Comparison of ENCODE assay signal across 32 cellular contexts in the genomic region with DNA sequence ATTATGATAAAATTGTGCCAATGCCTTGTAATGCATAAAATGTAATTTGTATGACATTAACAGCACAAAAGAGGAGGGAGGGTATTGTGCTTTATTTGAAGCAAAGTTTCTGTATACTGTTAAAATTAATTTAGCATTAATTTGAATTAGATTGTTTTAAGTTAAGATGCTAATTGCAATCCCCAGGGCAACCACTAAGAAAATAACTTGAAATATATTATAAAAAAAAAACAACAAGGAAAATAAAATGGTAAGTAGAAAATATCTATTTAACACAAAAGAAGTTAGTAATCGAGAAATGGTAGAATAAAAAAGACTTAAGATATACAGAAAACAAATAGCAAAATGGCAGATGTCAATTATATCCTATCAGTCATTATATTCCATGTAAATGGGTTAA.
"Had no signal": no experiment of that assay in that cellular context is flagged by ENCODE, and none has a peak within 500 bp of the region (broad histone marks: within the 10 kb centered on the region; RNA-seq: fewer than 3 reads in every experiment).

No MANE protein-coding gene starts in this region.

- H3K4me3 ChIP-seq: ascending aorta, breast epithelium, cardiac muscle cell, colonic mucosa, esophagus squamous epithelium, gastroesophageal sphincter had no signal

- H3K27me3 ChIP-seq: ascending aorta, breast epithelium, cardiac muscle cell, colonic mucosa, esophagus squamous epithelium, gastroesophageal sphincter had no signal

- H3K4me1 ChIP-seq: ascending aorta, breast epithelium, colonic mucosa, gastroesophageal sphincter had no signal

- H3K9me3 ChIP-seq: ascending aorta, breast epithelium, colonic mucosa, esophagus squamous epithelium, gastroesophageal sphincter had no signal

- H3K9me3 Mint-ChIP-seq: activated B cell treated with CpG ODN at 0.5 μM for 24 hours; activated CD8-positive, alpha-beta T cell treated with anti-CD3 and anti-CD28 coated beads for 36 hours; activated naive CD4-positive, alpha-beta T cell treated with anti-CD3 and anti-CD28 coated beads, Interleukin-2, amount 10 ng/mL, durations not matched to agents 7 days and 5 days; activated naive CD8-positive, alpha-beta T cell treated with anti-CD3 and anti-CD28 coated beads, Interleukin-2, amount 10 ng/mL, durations not matched to agents 7 days and 5 days; brain; T-helper 2 cell treated with Interferon-gamma antibody and Interleukin-4, amounts not matched to agents 5 μg/mL and 100 μg/mL, for 36 hours had no signal

- H3K4me3 Mint-ChIP-seq: activated B cell treated with CpG ODN at 0.5 μM for 24 hours; activated CD8-positive, alpha-beta T cell treated with anti-CD3 and anti-CD28 coated beads for 36 hours; activated naive CD4-positive, alpha-beta T cell treated with anti-CD3 and anti-CD28 coated beads, Interleukin-2, amount 10 ng/mL, durations not matched to agents 7 days and 5 days; activated naive CD8-positive, alpha-beta T cell treated with anti-CD3 and anti-CD28 coated beads, Interleukin-2, amount 10 ng/mL, durations not matched to agents 7 days and 5 days; activated T-cell treated with anti-CD3 and anti-CD28 coated beads, Interleukin-2, amount 50 U/mL, for 4 hours; activated T-helper 17 cell treated with anti-CD3 and anti-CD28 coated beads, Interleukin-2, amount 50 U/mL, for 72 hours; brain; T-helper 17 cell; T-helper 2 cell treated with Interferon-gamma antibody and Interleukin-4, amounts not matched to agents 5 μg/mL and 100 μg/mL, for 36 hours had no signal

- ATAC-seq: activated CD4-positive, CD25-positive, alpha-beta regulatory T cell treated with anti-CD3 and anti-CD28 coated beads, Interleukin-2, amount 50 U/mL, for 24 hours; activated CD8-positive, alpha-beta T cell treated with anti-CD3 and anti-CD28 coated beads for 36 hours; activated naive CD4-positive, alpha-beta T cell treated with anti-CD3 and anti-CD28 coated beads, Interleukin-2, amount 50 U/mL, for 72 hours; activated T-cell treated with anti-CD3 and anti-CD28 coated beads, Interleukin-2, amount 50 U/mL, for 4 hours; activated T-helper 17 cell treated with anti-CD3 and anti-CD28 coated beads, Interleukin-2, amount 50 U/mL, for 72 hours; gastroesophageal sphincter; T-helper 17 cell had no signal

- H3K36me3 Mint-ChIP-seq: activated naive CD4-positive, alpha-beta T cell treated with anti-CD3 and anti-CD28 coated beads, Interleukin-2, amount 10 ng/mL, durations not matched to agents 7 days and 5 days; activated naive CD4-positive, alpha-beta T cell treated with anti-CD3 and anti-CD28 coated beads, Interleukin-2, amount 50 U/mL, for 72 hours; activated naive CD8-positive, alpha-beta T cell treated with anti-CD3 and anti-CD28 coated beads, Interleukin-2, amount 10 ng/mL, durations not matched to agents 7 days and 5 days; brain had no signal

- H3K27ac Mint-ChIP-seq: activated B cell treated with CpG ODN at 0.5 μM for 24 hours; activated CD8-positive, alpha-beta T cell treated with anti-CD3 and anti-CD28 coated beads for 36 hours; activated naive CD4-positive, alpha-beta T cell treated with anti-CD3 and anti-CD28 coated beads, Interleukin-2, amount 10 ng/mL, durations not matched to agents 7 days and 5 days; activated naive CD4-positive, alpha-beta T cell treated with anti-CD3 and anti-CD28 coated beads, Interleukin-2, amount 50 U/mL, for 72 hours; activated naive CD8-positive, alpha-beta T cell treated with anti-CD3 and anti-CD28 coated beads, Interleukin-2, amount 10 ng/mL, durations not matched to agents 7 days and 5 days; activated T-helper 17 cell treated with anti-CD3 and anti-CD28 coated beads, Interleukin-2, amount 50 U/mL, for 72 hours; brain; T-helper 17 cell; T-helper 2 cell treated with Interferon-gamma antibody and Interleukin-4, amounts not matched to agents 5 μg/mL and 100 μg/mL, for 36 hours had no signal

- DNase-seq: activated B cell treated with CpG ODN at 0.5 μM for 24 hours; activated CD4-positive, alpha-beta T cell treated with anti-CD3 and anti-CD28 coated beads for 48 hours; activated CD4-positive, alpha-beta T cell treated with anti-CD3 and anti-CD28 coated beads, Interleukin-2, amount 50 U/mL, for 1 hour; activated CD4-positive, alpha-beta T cell treated with anti-CD3 and anti-CD28 coated beads, Interleukin-2, amount 50 U/mL, for 48 hours; activated CD8-positive, alpha-beta memory T cell treated with anti-CD3 and anti-CD28 coated beads for 24 hours; activated CD8-positive, alpha-beta T cell treated with anti-CD3 and anti-CD28 coated beads for 36 hours; activated effector memory CD4-positive, alpha-beta T cell treated with Interleukin-2 at 50 U/mL for 16 hours; activated gamma-delta T cell treated with Interleukin-2 at 50 U/mL for 16 hours; activated naive CD4-positive, alpha-beta T cell treated with anti-CD3 and anti-CD28 coated beads, Interleukin-2, amount 10 ng/mL, durations not matched to agents 7 days and 5 days; activated naive CD8-positive, alpha-beta T cell treated with anti-CD3 and anti-CD28 coated beads, Interleukin-2, amount 10 ng/mL, durations not matched to agents 7 days and 5 days; activated T-cell treated with anti-CD3 and anti-CD28 coated beads, Interleukin-2, amount 50 U/mL, for 4 hours; central memory CD4-positive, alpha-beta T cell; cerebellar nuclear complex; colonic mucosa; effector CD8-positive, alpha-beta T cell; esophagus squamous epithelium; foreskin melanocyte; head of caudate nucleus; T-helper 1 cell; T-helper 17 cell; T1000; WERI-Rb-1 had no signal

- H3K36me3 ChIP-seq: ascending aorta, breast epithelium, cardiac muscle cell, colonic mucosa, esophagus squamous epithelium, gastroesophageal sphincter, WERI-Rb-1 had no signal

- H3K27ac ChIP-seq: ascending aorta, breast epithelium, cardiac muscle cell, colonic mucosa, epithelial cell of prostate, esophagus squamous epithelium, gastroesophageal sphincter, WERI-Rb-1 had no signal

- H3K4me1 Mint-ChIP-seq: activated B cell treated with CpG ODN at 0.5 μM for 24 hours; activated naive CD4-positive, alpha-beta T cell treated with anti-CD3 and anti-CD28 coated beads, Interleukin-2, amount 10 ng/mL, durations not matched to agents 7 days and 5 days; activated naive CD8-positive, alpha-beta T cell treated with anti-CD3 and anti-CD28 coated beads, Interleukin-2, amount 10 ng/mL, durations not matched to agents 7 days and 5 days; activated T-helper 17 cell treated with anti-CD3 and anti-CD28 coated beads, Interleukin-2, amount 50 U/mL, for 72 hours; T-helper 17 cell had no signal

- H3K27me3 Mint-ChIP-seq: activated naive CD4-positive, alpha-beta T cell treated with anti-CD3 and anti-CD28 coated beads, Interleukin-2, amount 10 ng/mL, durations not matched to agents 7 days and 5 days; activated naive CD8-positive, alpha-beta T cell treated with anti-CD3 and anti-CD28 coated beads, Interleukin-2, amount 10 ng/mL, durations not matched to agents 7 days and 5 days; brain had no signal
